8 cellular contexts compared by ENCODE assay signal in genomic region chr17:48908047-48908843, GRCh38. TPM values are rescaled to one million over a fixed set of nuclear protein-coding genes. Genes with fewer than 3 reads are reported as not detected.
A peak's percentile ranks its signal among the peaks of the same experiment; 100 is the strongest.
DNase-seq lines count a peak whose midpoint lies in the region; ATAC-seq and TF ChIP-seq lines count a peak whose summit lies in the region.

Gene UBE2Z (plus strand): TSS chr17:48908407. CDS start chr17:48908504, 97 bp downstream.

- H3K4me1 ChIP-seq in mammary epithelial cell (ENCODE audit: insufficient read depth, low read length), result peaks cover 21% of the 10 kb centered on the region

- DNase-seq in AG04450 (ENCODE audit: low read depth, low spot score) (peak; percentile 85), NCI-H2196 treated with DMSO at 0.1 percent for 48 hours (lab: John Stamatoyannopoulos, UW; ENCODE audit: unreplicated experiment) (peak; percentile 90), WERI-Rb-1 (peak; percentile 98), mammary epithelial cell (peak; percentile 95), iPS-NIHi7 (ENCODE audit: extremely low spot score) (peak; percentile 96), smooth muscle cell of the brain vasculature (ENCODE audit: low read depth, low spot score) (peak; percentile 88)

- intact Hi-C loops in mammary epithelial cell (cut with micrococcal nuclease), result loop anchor here (1.0 kb wide), 1 partner anchor 16 kb away; the partner anchor contains the start of gene ATP5MC1

- H3K4me3 ChIP-seq in AG04450 (ENCODE audit: low read depth, low read length) (peak within 1 kb of the TSS; percentile 84), WERI-Rb-1 (ENCODE audit: low read depth, low read length) (peak within 1 kb of the TSS; percentile 55), mammary epithelial cell (replicated peaks in 1 of 3; ENCODE audit: insufficient read depth in 1 of 3, low read depth in 2 of 3, low read length in 3 of 3) (peak within 1 kb of the TSS; percentile 66 to 89 (median 84))

- no TSS peak for BruUV-seq in mammary epithelial cell (replicated peaks; lab: Mats Ljungman, UMichigan)

- peaks cover 4% of the 10 kb centered on the region for H4K20me1 ChIP-seq in mammary epithelial cell (ENCODE audit: insufficient read depth, low read length)

- H3K27ac ChIP-seq in AG04450 (ENCODE audit: low read depth, low read length) (peak within 1 kb of the TSS; percentile 89), WERI-Rb-1 (peak within 1 kb of the TSS; percentile 75), mammary epithelial cell (ENCODE audit: insufficient read depth, low read depth, low read length) (peak within 1 kb of the TSS; percentile 96)

- H3K9ac ChIP-seq in mammary epithelial cell (ENCODE audit: insufficient read depth, low read length), result peak within 1 kb of the TSS; percentile 95

- peak within 1 kb of the TSS; percentile 93 for H3K4me2 ChIP-seq in mammary epithelial cell (ENCODE audit: insufficient read depth, low read depth, low read length)

- peak within 1 kb of the TSS; percentile 86 for H2AFZ ChIP-seq in mammary epithelial cell (ENCODE audit: low read depth, low read length)

- H3K27me3 ChIP-seq in AG04450 (ENCODE audit: control insufficient read depth, insufficient read depth, low read length) (no peaks in the 10 kb centered on the region), WERI-Rb-1 (ENCODE audit: insufficient read depth, low read depth, severe bottlenecking) (no peaks in the 10 kb centered on the region), mammary epithelial cell (ENCODE audit: insufficient read depth, low read length) (no peaks in the 10 kb centered on the region)

- POLR2A ChIA-PET in AG04450 (lab: Yijun Ruan, JAX), result interaction anchor here (0.5 to 1.9 kb wide), 4 partner anchors 9 to 239 kb away, joined by 3 to 9 read pairs (median 5); partner anchors contain the start of gene ATP5MC1

- H3K36me3 ChIP-seq in WERI-Rb-1, result peaks cover 36% of the 10 kb centered on the region
- peaks cover 14% of the 10 kb centered on the region for H3K36me3 ChIP-seq in mammary epithelial cell (ENCODE audit: insufficient read depth, low read length)

- TF ChIP-seq CTCF in AG04450 (IDR thresholded peaks at IDR 0.05; ENCODE audit: low read depth, low read length) (no peak), WERI-Rb-1 (IDR thresholded peaks at IDR 0.05; ENCODE audit: low read depth, low read length) (peak; percentile 33), mammary epithelial cell (conservative IDR thresholded peaks at IDR 0.05 in 1 of 2, IDR thresholded peaks at IDR 0.05 in 1 of 2; ENCODE audit: extremely low read depth in 1 of 2, insufficient read depth in 1 of 2, low read depth in 1 of 2, low read length in 2 of 2) (peak in 1 of 2 donors; percentile 26)

- H3K9me3 ChIP-seq in AG04450 (ENCODE audit: control insufficient read depth, insufficient read depth, low read length), result no peaks in the 10 kb centered on the region
- no peaks in the 10 kb centered on the region for H3K9me3 ChIP-seq in WERI-Rb-1 (ENCODE audit: severe bottlenecking)
- no peaks in the 10 kb centered on the region for H3K9me3 ChIP-seq in mammary epithelial cell (replicated peaks; ENCODE audit: insufficient read depth, low read length)

- peak; percentile 59 for ATAC-seq in GM18870 (IDR thresholded peaks at IDR 0.05; ENCODE audit: unreplicated experiment)
- peak; percentile 74 for ATAC-seq in HG03135 (IDR thresholded peaks at IDR 0.05; ENCODE audit: unreplicated experiment)

- 0% methylated on average over 2 of the region's 81 CpGs for WGBS in mammary epithelial cell (ENCODE audit: low coverage, missing lambda C conversion rate)

- peaks cover 51% of the 10 kb centered on the region for H3K79me2 ChIP-seq in mammary epithelial cell (ENCODE audit: insufficient read depth, low read length)

- in situ Hi-C loops in mammary epithelial cell (cut with MboI; ENCODE audit: low sequenced_read_pairs in 2 of 2), result no loop called here

- dilution Hi-C loops in mammary epithelial cell (cut with HindIII; ENCODE audit: low sequenced_read_pairs), result loop anchor here (10.0 kb wide), 1 partner anchor 93 kb away; the partner anchor contains the start of gene TTLL6

- CTCF ChIA-PET in AG04450 (lab: Charles Lee) (interaction anchor here (0.8 to 2.8 kb wide), 5 partner anchors 24 to 128 kb away, joined by 4 to 21 read pairs (median 5); no protein-coding TSS in a partner anchor), mammary epithelial cell (lab: Charles Lee; ENCODE audit: low non-redundant PET) (no interaction called here)

RNA-seq across cellular contexts. Expression of gene UBE2Z, which starts in this region (rescaled TPM):
- polyA plus RNA-seq in AG04450 (2011; rRNA removed) (176 and 178 TPM in 2 replicates), mammary epithelial cell (115 TPM)
- polyA minus RNA-seq in AG04450 (2011; rRNA and poly(A)+ RNA removed), result 138 and 142 TPM in 2 replicates
- 100 to 1,000 TPM; 104 to 132 TPM for total RNA-seq in mammary epithelial cell
- 220 TPM for polyA minus RNA-seq in mammary epithelial cell

Comparison
In these comparisons a context has a peak if more than half of its experiments do, and no peak if none do; other contexts are left out.
1. Peak in every context shown above with its lines: DNase-seq, ATAC-seq, H3K4me3 ChIP-seq and H3K27ac ChIP-seq.